In genomic region chr10:80382989-80383388, GRCh38 we compare ENCODE assay signal across 2 cellular contexts.
A peak's percentile ranks its signal among the peaks of the same experiment; 100 is the strongest.
TF ChIP-seq lines count a peak whose summit lies in the region.

No MANE protein-coding gene starts in this region.

TF ChIP-seq in SK-N-SH, 30 proteins besides CTCF, POLR2A, EP300 and RAD21:
- no peak for TF ChIP-seq POLR2AphosphoS5 (IDR thresholded peaks at IDR 0.05; ENCODE audit: low read depth, low read length)
- TF ChIP-seq SMC3 (IDR thresholded peaks at IDR 0.05; ENCODE audit: low read depth, low read length) = peak; percentile 46

TF ChIP-seq in GM12878, 131 proteins besides CTCF, POLR2A, EP300 and RAD21:
- TF ChIP-seq SMC3 (IDR thresholded peaks at IDR 0.05; ENCODE audit: borderline replicate concordance, low read length) (peak; percentile 43; the same call in 1 of the 2 replicates), CUX1 (IDR thresholded peaks at IDR 0.05; ENCODE audit: insufficient replicate concordance, low read depth, low read length) (no peak), ZNF384 (IDR thresholded peaks at IDR 0.05; ENCODE audit: borderline replicate concordance, low read depth, low read length) (peak; percentile 88), YY1 (IDR thresholded peaks at IDR 0.05; ENCODE audit: low read depth, low read length) (no peak)
